Comparison of ENCODE assay signal across 11 cellular contexts in genomic region chr22:19641254-19641982, GRCh38.
A peak's percentile ranks its signal among the peaks of the same experiment; 100 is the strongest.
DNase-seq lines count a peak whose midpoint lies in the region; ATAC-seq, FAIRE-seq and TF ChIP-seq lines count a peak whose summit lies in the region.
"Had no signal": no experiment of that assay in that cellular context is flagged by ENCODE, and none has a peak within 500 bp of the region (broad histone marks: within the 10 kb centered on the region; RNA-seq: fewer than 3 reads in every experiment).

No MANE protein-coding gene starts in this region.

- H3K36me3 ChIP-seq in heart right ventricle = no peaks in the 10 kb centered on the region
- no peaks in the 10 kb centered on the region for H3K36me3 ChIP-seq in body of pancreas (replicated peaks in 1 of 2; ENCODE audit: insufficient read depth in 1 of 2, low read depth in 2 of 2)
- H3K36me3 ChIP-seq in kidney (ENCODE audit: control insufficient read depth in 1 of 2, insufficient read depth in 2 of 2, low read length in 2 of 2) = no peaks in the 10 kb centered on the region
- H3K36me3 ChIP-seq in upper lobe of right lung = no peaks in the 10 kb centered on the region
- H3K36me3 ChIP-seq: SJSA1 had no signal

- H3K9me3 ChIP-seq in heart right ventricle = no peaks in the 10 kb centered on the region
- no peaks in the 10 kb centered on the region for H3K9me3 ChIP-seq in body of pancreas
- H3K9me3 ChIP-seq in kidney (ENCODE audit: control insufficient read depth in 1 of 2, low read length in 2 of 2) = peaks cover 0 to 1% of the 10 kb centered on the region in 2 donors
- H3K9me3 ChIP-seq in upper lobe of right lung = no peaks in the 10 kb centered on the region
- H3K9me3 ChIP-seq: SJSA1 had no signal

- TF ChIP-seq CTCF in heart right ventricle (IDR thresholded peaks at IDR 0.05) = peak in 8 of 9 donors; percentile 13 to 43 (median 28)
- peak; percentile 19 to 43 (median 32) for TF ChIP-seq CTCF in body of pancreas (IDR thresholded peaks at IDR 0.05)
- TF ChIP-seq CTCF in kidney (IDR thresholded peaks at IDR 0.05; ENCODE audit: borderline replicate concordance, extremely low read depth, insufficient read depth) = peak; percentile 20
- TF ChIP-seq CTCF in upper lobe of right lung (IDR thresholded peaks at IDR 0.05) = peak; percentile 28

- H3K9ac ChIP-seq in kidney (ENCODE audit: low read length in 2 of 2) = no peak overlapping the region

- H3K4me1 ChIP-seq in heart right ventricle (peaks cover 0 to 5% (median 0%) of the 10 kb centered on the region in 9 donors), body of pancreas (no peaks in the 10 kb centered on the region), kidney (ENCODE audit: control insufficient read depth in 1 of 2, insufficient read depth in 1 of 2, low read depth in 1 of 2, low read length in 2 of 2) (no peaks in the 10 kb centered on the region), upper lobe of right lung (no peaks in the 10 kb centered on the region)
- H3K4me1 ChIP-seq: SJSA1 had no signal

- TF ChIP-seq POLR2A in body of pancreas (IDR thresholded peaks at IDR 0.05) = no peak

- H3K27me3 ChIP-seq in heart right ventricle (peaks cover 0 to 31% (median 24%) of the 10 kb centered on the region in 7 donors), body of pancreas (no peaks in the 10 kb centered on the region), upper lobe of right lung (peaks cover 6% of the 10 kb centered on the region)
- H3K27me3 ChIP-seq: SJSA1 had no signal

- WGBS in heart right ventricle, 2 donors = 35 to 50% methylated on average over 25 of the region's 25 CpGs
- WGBS in body of pancreas, 2 donors = 24 to 37% methylated on average over 15 to 24 of the region's 25 CpGs

- no peak for DNase-seq in heart right ventricle
- DNase-seq in Right ventricle myocardium inferior (ENCODE audit: missing footprints) = no peak
- peak; percentile 45 to 64 (median 56) for DNase-seq in body of pancreas
- no peak for DNase-seq in kidney
- DNase-seq in upper lobe of right lung = no peak
- no peak for DNase-seq in UCSD-AML1 (lab: John Stamatoyannopoulos, UW; ENCODE audit: unreplicated experiment)
- no peak for DNase-seq in DMS79 treated with DMSO at 0.1 percent for 48 hours (lab: John Stamatoyannopoulos, UW)
- DNase-seq: foreskin melanocyte, substantia nigra had no signal

- intact Hi-C loops in heart right ventricle (cut with DNase I) (no loop called here), Right ventricle myocardium inferior (cut with DNase I) (no loop called here), body of pancreas (cut with DNase I) (no loop called here), kidney (cut with DNase I) (no loop called here), upper lobe of right lung (cut with DNase I) (no loop called here)

- H3K27ac ChIP-seq in heart right ventricle = no peak overlapping the region
- H3K27ac ChIP-seq in body of pancreas = no peak overlapping the region
- H3K27ac ChIP-seq in kidney (ENCODE audit: low read depth in 2 of 2, low read length in 2 of 2) = no peak overlapping the region
- no peak overlapping the region for H3K27ac ChIP-seq in upper lobe of right lung
- H3K27ac ChIP-seq: SJSA1 had no signal

- peak in 1 of 8 donors; percentile 18 for ATAC-seq in heart right ventricle
- ATAC-seq in Right ventricle myocardium inferior = no peak
- peak; percentile 75 for ATAC-seq in body of pancreas
- ATAC-seq in upper lobe of right lung = peak; percentile 71
- no peak for ATAC-seq in GM18907 (IDR thresholded peaks at IDR 0.05; ENCODE audit: unreplicated experiment)

- H3K4me3 ChIP-seq in heart right ventricle (no peak overlapping the region), body of pancreas (no peak overlapping the region), kidney (ENCODE audit: low read length in 2 of 2) (no peak overlapping the region), upper lobe of right lung (no peak overlapping the region)
- H3K4me3 ChIP-seq: SJSA1 had no signal

- no peak for FAIRE-seq in kidney (lab: Jason Lieb, UNC)

Comparison
In these comparisons a context has a peak if more than half of its experiments do, and no peak if none do; other contexts are left out.
1. ATAC-seq: peak in body of pancreas (single experiment) and upper lobe of right lung (single experiment); none in Right ventricle myocardium inferior (single experiment) and GM18907 (single experiment).
2. DNase-seq: peak in body of pancreas (4 of 4); none in heart right ventricle (0 of 2), Right ventricle myocardium inferior (single experiment), kidney (single experiment), upper lobe of right lung (single experiment), UCSD-AML1 (single experiment) and DMS79 treated with DMSO at 0.1 percent for 48 hours (single experiment).
3. Peak in every context shown above with its lines, with median percentiles within 50 percentile points of each other: CTCF ChIP-seq.